1 cellular context compared by ENCODE assay signal in genomic region chr9:36398745-36399144, GRCh38.
TF ChIP-seq lines count a peak whose summit lies in the region.

No MANE protein-coding gene starts in this region.

TF ChIP-seq in GM23338, 12 proteins besides CTCF, POLR2A, EP300 and RAD21 (continued from another document):
- TF ChIP-seq ZNF114 (CRISPR knock-in tag; IDR thresholded peaks at IDR 0.05) (no peak), EZH2phosphoT487 (IDR thresholded peaks at IDR 0.05; ENCODE audit: unreplicated experiment) (no peak), ETS1 (IDR thresholded peaks at IDR 0.05) (no peak), JUNB (IDR thresholded peaks at IDR 0.05; ENCODE audit: unreplicated experiment) (no peak), REST (IDR thresholded peaks at IDR 0.05; ENCODE audit: unreplicated experiment) (no peak), POLR2AphosphoS5 (IDR thresholded peaks at IDR 0.05; ENCODE audit: low read depth) (no peak), ZNF331 (CRISPR knock-in tag; IDR thresholded peaks at IDR 0.05; ENCODE audit: low read depth) (no peak), STAT1 (IDR thresholded peaks at IDR 0.05; ENCODE audit: unreplicated experiment) (no peak), NANOG (IDR thresholded peaks at IDR 0.05; ENCODE audit: borderline replicate concordance) (no peak), CREB1 (CRISPR knock-in tag; IDR thresholded peaks at IDR 0.05; ENCODE audit: low read depth) (no peak)
